8 cellular contexts compared by ENCODE assay signal in the genomic region with DNA sequence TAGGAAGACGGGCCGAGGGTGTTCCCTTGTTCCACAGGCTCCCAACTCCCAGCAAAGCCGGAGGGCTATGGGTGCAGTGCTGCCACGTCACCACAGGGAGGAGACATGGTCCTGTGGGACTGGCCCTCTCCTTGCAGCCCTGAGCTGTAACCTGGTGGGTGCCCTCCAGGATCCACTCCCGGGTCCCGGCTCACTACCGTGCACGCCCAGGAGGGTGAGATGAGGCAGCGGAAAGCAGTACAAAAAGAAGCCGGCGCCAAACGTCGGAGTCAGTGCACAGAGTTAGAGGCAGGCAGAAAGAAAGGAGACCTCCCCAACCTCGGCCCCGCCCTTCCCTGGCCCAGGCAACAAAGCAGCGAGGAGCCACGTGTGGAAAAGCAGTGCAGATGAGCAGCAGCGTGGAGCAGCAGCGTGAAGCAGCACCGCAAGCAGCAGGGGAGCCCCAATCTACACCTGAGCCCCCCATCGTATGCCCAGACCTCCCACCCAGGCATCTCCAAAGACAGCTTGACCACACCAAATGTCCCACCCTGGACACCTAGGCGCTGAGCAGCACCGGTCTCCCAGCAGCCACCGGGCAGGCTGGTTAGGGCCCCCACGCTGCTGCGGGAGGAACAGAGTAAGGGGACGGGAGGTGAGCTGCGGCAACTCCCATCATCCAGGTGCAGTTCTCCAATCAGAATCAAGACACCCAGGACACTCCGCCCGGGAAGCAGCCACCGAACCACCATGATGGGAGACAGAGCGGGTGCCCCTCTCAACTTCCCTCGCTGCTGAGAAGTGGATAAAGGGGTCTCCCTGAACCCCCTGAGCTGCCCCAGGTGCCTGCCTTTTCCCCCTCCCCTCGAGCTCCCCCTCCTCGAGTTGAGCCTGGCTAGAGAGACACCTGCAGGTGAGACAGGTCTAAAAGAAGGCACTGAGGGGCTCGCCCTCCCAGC. TPM values are rescaled to one million over a fixed set of nuclear protein-coding genes. Genes with fewer than 3 reads are reported as not detected.
A peak's percentile ranks its signal among the peaks of the same experiment; 100 is the strongest.
DNase-seq lines count a peak whose midpoint lies in the region; ATAC-seq and TF ChIP-seq lines count a peak whose summit lies in the region.

No MANE protein-coding gene starts in this region.

- TF ChIP-seq CTCF in GM10248 (IDR thresholded peaks at IDR 0.05; ENCODE audit: control extremely low read depth, extremely low read depth, low read depth, missing control alignments) (peak; percentile 90), right atrium auricular region (IDR thresholded peaks at IDR 0.05) (peak; percentile 63 to 92)

- no peak for ATAC-seq in HG02840 (IDR thresholded peaks at IDR 0.05; ENCODE audit: low FRiP score, unreplicated experiment)

- H3K4me1 ChIP-seq in HAP-1 (peaks cover 5% of the 10 kb centered on the region), adipocyte (ENCODE audit: control insufficient read depth, insufficient read depth, low read length) (no peaks in the 10 kb centered on the region), right atrium auricular region (peaks cover 0 to 14% of the 10 kb centered on the region in 2 donors), skeletal muscle satellite cell (ENCODE audit: control insufficient read depth, insufficient read depth, low read length) (no peaks in the 10 kb centered on the region)

- H3K36me3 ChIP-seq in HAP-1 (replicated peaks) (peaks cover 3% of the 10 kb centered on the region), MG63 (no peaks in the 10 kb centered on the region), adipocyte (ENCODE audit: control insufficient read depth, insufficient read depth, low read length, severe bottlenecking) (no peaks in the 10 kb centered on the region), right atrium auricular region (peaks cover 61% of the 10 kb centered on the region), skeletal muscle satellite cell (ENCODE audit: insufficient read depth, low read length) (no peaks in the 10 kb centered on the region)

- H3K27ac ChIP-seq in right atrium auricular region, result peak overlapping the region in 1 of 2 donors; percentile 7

- no peak overlapping the region for H3K9ac ChIP-seq in adipocyte (ENCODE audit: low read length)
- no peak overlapping the region for H3K9ac ChIP-seq in skeletal muscle satellite cell (ENCODE audit: low read depth, low read length)

- CTCF ChIA-PET in GM10248 (lab: Yijun Ruan, JAX), result interaction anchor here (0.7 to 1.5 kb wide), 15 partner anchors 11 to 213 kb away, joined by 3 to 7 read pairs (median 3); no protein-coding TSS in a partner anchor

- DNase-seq in GM10248 (ENCODE audit: extremely low spot score), result peak; percentile 82
- DNase-seq in HAP-1 (ENCODE audit: low spot score in 2 of 2), result peak; percentile 54 to 88
- DNase-seq in MG63, result peak; percentile 69
- DNase-seq in SW 1271 (lab: John Stamatoyannopoulos, UW), result peak; percentile 17 to 51
- peak; percentile 75 for DNase-seq in adipocyte (ENCODE audit: low read depth)
- DNase-seq in right atrium auricular region (ENCODE audit: low spot score), result peak; percentile 72

- no peaks in the 10 kb centered on the region for H3K9me3 ChIP-seq in HAP-1
- H3K9me3 ChIP-seq in MG63, result no peaks in the 10 kb centered on the region
- H3K9me3 ChIP-seq in adipocyte (ENCODE audit: control insufficient read depth, low read length), result no peaks in the 10 kb centered on the region
- H3K9me3 ChIP-seq in right atrium auricular region, result no peaks in the 10 kb centered on the region
- H3K9me3 ChIP-seq in skeletal muscle satellite cell (replicated peaks; ENCODE audit: low read length), result no peaks in the 10 kb centered on the region

- POLR2A ChIA-PET in GM10248 (lab: Yijun Ruan, JAX), result no interaction called here

- H3K27me3 ChIP-seq in HAP-1 (ENCODE audit: low read depth) (no peaks in the 10 kb centered on the region), MG63 (no peaks in the 10 kb centered on the region), adipocyte (replicated peaks; ENCODE audit: control insufficient read depth, insufficient read depth, low read length) (peaks cover 12% of the 10 kb centered on the region), right atrium auricular region (no peaks in the 10 kb centered on the region), skeletal muscle satellite cell (ENCODE audit: control insufficient read depth, insufficient read depth, low read length) (no peaks in the 10 kb centered on the region)

- H3K4me2 ChIP-seq in skeletal muscle satellite cell (ENCODE audit: low read length), result peak overlapping the region; percentile 81

- in situ Hi-C loops in HAP-1 (cut with MboI; ENCODE audit: low sequenced_read_pairs), result loop anchor here (5.0 kb wide), 1 partner anchor 214 kb away; no protein-coding TSS in a partner anchor

- H3K4me3 ChIP-seq in HAP-1 (no peak overlapping the region), MG63 (no peak overlapping the region), adipocyte (ENCODE audit: low read length) (no peak overlapping the region), right atrium auricular region (peak overlapping the region in 1 of 2 donors; percentile 13), skeletal muscle satellite cell (ENCODE audit: low read length) (peak overlapping the region; percentile 32)

RNA-seq across cellular contexts. Expression of gene IGSF9B, which starts 28.8 kb away (rescaled TPM):
- total RNA-seq in MG63 (2014; rRNA removed; shearing (Covaris generic); ENCODE audit: low replicate concordance), result 0.12 and 0.43 TPM in 2 replicates
- total RNA-seq in right atrium auricular region, result 10 to 100 TPM; 17.2 to 32.1 TPM
- total RNA-seq in skeletal muscle satellite cell (2012; rRNA removed), result 0.51 and 3.5 TPM in 2 replicates

Comparison
In these comparisons a context has a peak if more than half of its experiments do, and no peak if none do; other contexts are left out.
1. RNA of gene IGSF9B, which starts 28.8 kb away (total RNA-seq): 17.2 to 32.1 TPM in right atrium auricular region; 0.12 to 0.43 TPM in MG63; every median in the first group is over 10 times any median in the second.
2. Peak in every context shown above with its lines, with median percentiles within 50 percentile points of each other: DNase-seq.